ENCODE assay signal across 10 cellular contexts in genomic region chr3:34011171-34012101, GRCh38.
A peak's percentile ranks its signal among the peaks of the same experiment; 100 is the strongest.
DNase-seq lines count a peak whose midpoint lies in the region; FAIRE-seq and TF ChIP-seq lines count a peak whose summit lies in the region.
"Had no signal": no experiment of that assay in that cellular context is flagged by ENCODE, and none has a peak within 500 bp of the region (broad histone marks: within the 10 kb centered on the region; RNA-seq: fewer than 3 reads in every experiment).

No MANE protein-coding gene starts in this region.

- H2AFZ ChIP-seq in SK-N-SH (ENCODE audit: low read depth) (no peak overlapping the region; the same call in 1 of the 2 replicates), hepatocyte (no peak overlapping the region)

- POLR2A ChIA-PET in SK-N-SH (lab: Yijun Ruan, JAX): no interaction called here

- intact Hi-C loops in thyroid gland (cut with DNase I): no loop called here

- H3K9me2 ChIP-seq in SK-N-SH: no peaks in the 10 kb centered on the region
- H3K9me2 ChIP-seq in hepatocyte (replicated peaks; ENCODE audit: insufficient read depth): no peaks in the 10 kb centered on the region

- TF ChIP-seq EP300 in SK-N-SH (IDR thresholded peaks at IDR 0.05; ENCODE audit: borderline replicate concordance in 1 of 2, low read depth in 1 of 2, low read length in 1 of 2): no peak

- peak overlapping the region in 1 of 2 experiments; percentile 75; a peak in 2 of 4 replicates for H3K27ac ChIP-seq in SK-N-SH (ENCODE audit: low read depth in 2 of 2, low read length in 1 of 2)
- H3K27ac ChIP-seq in hepatocyte: peak overlapping the region; percentile 61
- H3K27ac ChIP-seq in small intestine (ENCODE audit: low read depth in 1 of 2, low read length in 1 of 2): no peak overlapping the region
- no peak overlapping the region for H3K27ac ChIP-seq in thyroid gland
- H3K27ac ChIP-seq: neutrophil had no signal

- H3K4me2 ChIP-seq in SK-N-SH (peak overlapping the region; percentile 28; the same call in 1 of the 2 replicates), hepatocyte (no peak overlapping the region)

- no peak for FAIRE-seq in small intestine (lab: Jason Lieb, UNC)

- H3K4me1 ChIP-seq in SK-N-SH (ENCODE audit: control insufficient read depth in 1 of 2, insufficient read depth in 2 of 2, low read depth in 1 of 2, low read length in 1 of 2) (peaks cover 0 to 38% of the 10 kb centered on the region in 2 experiments; a peak in 3 of 4 replicates), hepatocyte (ENCODE audit: insufficient read depth) (peaks cover 32% of the 10 kb centered on the region), small intestine (ENCODE audit: control insufficient read depth in 2 of 2, insufficient read depth in 1 of 2, low read depth in 1 of 2, low read length in 1 of 2) (no peaks in the 10 kb centered on the region), thyroid gland (no peaks in the 10 kb centered on the region)

- CTCF ChIA-PET in SK-N-SH (lab: Yijun Ruan, JAX): interaction anchor here (1.1 kb wide), 1 partner anchor 128 kb away, joined by 3 read pairs; no protein-coding TSS in a partner anchor

- H3F3A ChIP-seq in SK-N-SH (replicated peaks; ENCODE audit: insufficient read depth): peaks cover 19% of the 10 kb centered on the region

- H3K36me3 ChIP-seq in SK-N-SH (replicated peaks in 1 of 2; ENCODE audit: control insufficient read depth in 1 of 2, insufficient read depth in 2 of 2, low read length in 1 of 2) (no peaks in the 10 kb centered on the region), hepatocyte (replicated peaks; ENCODE audit: insufficient read depth, low read depth) (no peaks in the 10 kb centered on the region), small intestine (ENCODE audit: control insufficient read depth in 2 of 2, insufficient read depth in 2 of 2, low read length in 2 of 2) (no peaks in the 10 kb centered on the region), thyroid gland (no peaks in the 10 kb centered on the region)
- H3K36me3 ChIP-seq: neutrophil had no signal

- H4K20me1 ChIP-seq in SK-N-SH (ENCODE audit: insufficient read depth) (no peaks in the 10 kb centered on the region), hepatocyte (ENCODE audit: insufficient read depth, poor library complexity, severe bottlenecking) (no peaks in the 10 kb centered on the region)

- no peak overlapping the region for H3K4me3 ChIP-seq in SK-N-SH (ENCODE audit: low read depth in 2 of 2, low read length in 1 of 2)
- H3K4me3 ChIP-seq in hepatocyte: no peak overlapping the region
- no peak overlapping the region for H3K4me3 ChIP-seq in small intestine (ENCODE audit: low read depth in 1 of 2, low read length in 2 of 2)
- H3K4me3 ChIP-seq in thyroid gland (replicated peaks in 1 of 3): no peak overlapping the region

- WGBS in SK-N-SH (ENCODE audit: low lambda C conversion rate): 85% methylated on average over 3 of the region's 3 CpGs
- 93% methylated on average over 3 of the region's 3 CpGs for WGBS in hepatocyte (ENCODE audit: low lambda C conversion rate, missing lambda C conversion rate)
- WGBS in small intestine, 3 donors: 92 to 95% (median 93%) methylated on average over 3 of the region's 3 CpGs
- WGBS in thyroid gland, 2 donors: 87 to 93% methylated on average over 3 of the region's 3 CpGs

- TF ChIP-seq RAD21 in SK-N-SH (IDR thresholded peaks at IDR 0.05; ENCODE audit: low read length): peak; percentile 9; the same call in 1 of the 2 replicates

- DNase-seq in AG08396 (ENCODE audit: low spot score) (peak; percentile 17), H4 (ENCODE audit: low spot score) (peak; percentile 6), SK-N-SH (no peak), hepatocyte (ENCODE audit: low spot score) (no peak), small intestine (no peak), thyroid gland (no peak), NCI-H2029 (lab: John Stamatoyannopoulos, UW) (no peak)
- DNase-seq in activated CD4-positive, alpha-beta T cell treated with anti-CD3 and anti-CD28 coated beads for 4 hours: no peak
- DNase-seq: anterior cingulate cortex had no signal

- H3K9me3 ChIP-seq in SK-N-SH (no peaks in the 10 kb centered on the region), hepatocyte (ENCODE audit: low read depth) (no peaks in the 10 kb centered on the region), small intestine (ENCODE audit: control insufficient read depth, low read depth) (no peaks in the 10 kb centered on the region), thyroid gland (no peaks in the 10 kb centered on the region)
- H3K9me3 ChIP-seq: neutrophil had no signal

- H3K9ac ChIP-seq in SK-N-SH: no peak overlapping the region

- TF ChIP-seq POLR2A in thyroid gland (IDR thresholded peaks at IDR 0.05): no peak

- H3K27me3 ChIP-seq in SK-N-SH (ENCODE audit: insufficient read depth): no peaks in the 10 kb centered on the region
- H3K27me3 ChIP-seq in hepatocyte: no peaks in the 10 kb centered on the region
- H3K27me3 ChIP-seq in small intestine (ENCODE audit: control insufficient read depth in 2 of 2, insufficient read depth in 2 of 2, low read length in 2 of 2): no peaks in the 10 kb centered on the region
- H3K27me3 ChIP-seq in thyroid gland: no peaks in the 10 kb centered on the region
- H3K27me3 ChIP-seq: neutrophil had no signal

- no peaks in the 10 kb centered on the region for H3K79me2 ChIP-seq in SK-N-SH (ENCODE audit: insufficient read depth)
- no peaks in the 10 kb centered on the region for H3K79me2 ChIP-seq in hepatocyte

- TF ChIP-seq CTCF in SK-N-SH (IDR thresholded peaks at IDR 0.05): peak; percentile 45
- TF ChIP-seq CTCF in hepatocyte (IDR thresholded peaks at IDR 0.05; ENCODE audit: poor library complexity): peak; percentile 5
- TF ChIP-seq CTCF in thyroid gland (IDR thresholded peaks at IDR 0.05): no peak

TF ChIP-seq in SK-N-SH, 30 proteins besides CTCF, POLR2A, EP300 and RAD21 (continues in another document):
- TF ChIP-seq USF2 (IDR thresholded peaks at IDR 0.05; ENCODE audit: borderline replicate concordance, low read depth, low read length): no peak
- TF ChIP-seq MEF2A (IDR thresholded peaks at IDR 0.05; ENCODE audit: borderline replicate concordance, low read depth): peak; percentile 38; the same call in 1 of the 2 replicates
- TF ChIP-seq RFX5 (IDR thresholded peaks at IDR 0.05; ENCODE audit: low read length): no peak
- no peak for TF ChIP-seq ELF1 (IDR thresholded peaks at IDR 0.05)
- no peak for TF ChIP-seq TAF1 (IDR thresholded peaks at IDR 0.05; ENCODE audit: borderline replicate concordance, low read depth, low read length)
- no peak for TF ChIP-seq TCF12 (IDR thresholded peaks at IDR 0.05)
- TF ChIP-seq, protein P1, sequence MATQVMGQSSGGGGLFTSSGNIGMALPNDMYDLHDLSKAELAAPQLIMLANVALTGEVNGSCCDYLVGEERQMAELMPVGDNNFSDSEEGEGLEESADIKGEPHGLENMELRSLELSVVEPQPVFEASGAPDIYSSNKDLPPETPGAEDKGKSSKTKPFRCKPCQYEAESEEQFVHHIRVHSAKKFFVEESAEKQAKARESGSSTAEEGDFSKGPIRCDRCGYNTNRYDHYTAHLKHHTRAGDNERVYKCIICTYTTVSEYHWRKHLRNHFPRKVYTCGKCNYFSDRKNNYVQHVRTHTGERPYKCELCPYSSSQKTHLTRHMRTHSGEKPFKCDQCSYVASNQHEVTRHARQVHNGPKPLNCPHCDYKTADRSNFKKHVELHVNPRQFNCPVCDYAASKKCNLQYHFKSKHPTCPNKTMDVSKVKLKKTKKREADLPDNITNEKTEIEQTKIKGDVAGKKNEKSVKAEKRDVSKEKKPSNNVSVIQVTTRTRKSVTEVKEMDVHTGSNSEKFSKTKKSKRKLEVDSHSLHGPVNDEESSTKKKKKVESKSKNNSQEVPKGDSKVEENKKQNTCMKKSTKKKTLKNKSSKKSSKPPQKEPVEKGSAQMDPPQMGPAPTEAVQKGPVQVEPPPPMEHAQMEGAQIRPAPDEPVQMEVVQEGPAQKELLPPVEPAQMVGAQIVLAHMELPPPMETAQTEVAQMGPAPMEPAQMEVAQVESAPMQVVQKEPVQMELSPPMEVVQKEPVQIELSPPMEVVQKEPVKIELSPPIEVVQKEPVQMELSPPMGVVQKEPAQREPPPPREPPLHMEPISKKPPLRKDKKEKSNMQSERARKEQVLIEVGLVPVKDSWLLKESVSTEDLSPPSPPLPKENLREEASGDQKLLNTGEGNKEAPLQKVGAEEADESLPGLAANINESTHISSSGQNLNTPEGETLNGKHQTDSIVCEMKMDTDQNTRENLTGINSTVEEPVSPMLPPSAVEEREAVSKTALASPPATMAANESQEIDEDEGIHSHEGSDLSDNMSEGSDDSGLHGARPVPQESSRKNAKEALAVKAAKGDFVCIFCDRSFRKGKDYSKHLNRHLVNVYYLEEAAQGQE (IDR thresholded peaks at IDR 0.05; ENCODE audit: low read depth, low read length): no peak
- TF ChIP-seq FOSL2 (IDR thresholded peaks at IDR 0.05; ENCODE audit: borderline replicate concordance, low read depth): no peak
- TF ChIP-seq EZH2phosphoT487 (IDR thresholded peaks at IDR 0.05; ENCODE audit: borderline replicate concordance, low read depth): no peak
- TF ChIP-seq TEAD4 (IDR thresholded peaks at IDR 0.05; ENCODE audit: borderline replicate concordance, insufficient read depth): no peak
- no peak for TF ChIP-seq USF1 (IDR thresholded peaks at IDR 0.05; ENCODE audit: borderline replicate concordance, low read depth)
- TF ChIP-seq RCOR1 (IDR thresholded peaks at IDR 0.05; ENCODE audit: low read length): no peak
- no peak for TF ChIP-seq MXI1 (IDR thresholded peaks at IDR 0.05; ENCODE audit: low read depth, low read length)
- no peak for TF ChIP-seq POLR2AphosphoS5 (IDR thresholded peaks at IDR 0.05; ENCODE audit: low read depth, low read length)

Comparison
In these comparisons a context has a peak if more than half of its experiments do, and no peak if none do; other contexts are left out.
1. DNase-seq: peak in AG08396 (single experiment) and H4 (single experiment); none in SK-N-SH (single experiment), hepatocyte (single experiment), small intestine (single experiment), thyroid gland (0 of 2), NCI-H2029 (single experiment) and activated CD4-positive, alpha-beta T cell treated with anti-CD3 and anti-CD28 coated beads for 4 hours (0 of 2).
2. CTCF ChIP-seq: peak in SK-N-SH (single experiment) and hepatocyte (single experiment); none in thyroid gland (0 of 6).